Comparison of ENCODE assay signal across 8 cellular contexts in genomic region chr12:68613209-68613904, GRCh38. TPM values are rescaled to one million over a fixed set of nuclear protein-coding genes. Genes with fewer than 3 reads are reported as not detected.
DNase-seq lines count a peak whose midpoint lies in the region; ATAC-seq and TF ChIP-seq lines count a peak whose summit lies in the region.

No MANE protein-coding gene starts in this region.

- H3K4me3 ChIP-seq in adrenal gland (peak overlapping the region in 1 of 4 donors; percentile 88), muscle layer of colon (ENCODE audit: low read depth in 1 of 2, low read length in 2 of 2) (peak overlapping the region in 1 of 2 donors; percentile 91)

- no peaks in the 10 kb centered on the region for H3K36me3 ChIP-seq in adrenal gland (replicated peaks in 1 of 2)
- no peaks in the 10 kb centered on the region for H3K36me3 ChIP-seq in muscle layer of colon (ENCODE audit: insufficient read depth, low read length)

- TF ChIP-seq CTCF in adrenal gland (IDR thresholded peaks at IDR 0.05) (no peak), type B pancreatic cell (conservative IDR thresholded peaks at IDR 0.05) (no peak)

- H3K9me3 ChIP-seq in adrenal gland (replicated peaks in 1 of 3) (no peaks in the 10 kb centered on the region), muscle layer of colon (ENCODE audit: low read length) (no peaks in the 10 kb centered on the region)

- peak overlapping the region; percentile 90 for H3K27ac Mint-ChIP-seq in type B pancreatic cell

- ATAC-seq in HG02588 (IDR thresholded peaks at IDR 0.05; ENCODE audit: unreplicated experiment) = no peak

- peak overlapping the region; percentile 87 for H3K4me3 Mint-ChIP-seq in type B pancreatic cell

- H3K4me1 ChIP-seq in adrenal gland (replicated peaks in 1 of 2) (peaks cover 41 to 61% of the 10 kb centered on the region in 2 donors), muscle layer of colon (ENCODE audit: insufficient read depth, low read length) (peaks cover 46% of the 10 kb centered on the region)

- H3K36me3 Mint-ChIP-seq in type B pancreatic cell = peaks cover 20% of the 10 kb centered on the region

- no peaks in the 10 kb centered on the region for H3K27me3 Mint-ChIP-seq in type B pancreatic cell

- 70 to 85% (median 75%) methylated on average over 18 of the region's 18 CpGs for WGBS in adrenal gland, 4 donors

- H3K27ac ChIP-seq in adrenal gland = peak overlapping the region in 3 of 5 donors; percentile 93 to 99 (median 97)
- H3K27ac ChIP-seq in muscle layer of colon (ENCODE audit: low read depth, low read length) = peak overlapping the region; percentile 0

- peaks cover 46% of the 10 kb centered on the region for H3K4me1 Mint-ChIP-seq in type B pancreatic cell (ENCODE audit: unreplicated experiment)

- TF ChIP-seq POLR2A in adrenal gland (IDR thresholded peaks at IDR 0.05) = no peak

- DNase-seq in activated gamma-delta T cell treated with Interleukin-2 at 50 U/mL for 16 hours (peak; percentile 33), activated gamma-delta T cell (lab: John Stamatoyannopoulos, UW) (no peak), adrenal gland (no peak), type B pancreatic cell (ENCODE audit: extremely low spot score, unreplicated experiment) (no peak), RPMI8226 (no peak), AG08396 (ENCODE audit: low spot score) (no peak)

- no peaks in the 10 kb centered on the region for H3K27me3 ChIP-seq in adrenal gland
- no peaks in the 10 kb centered on the region for H3K27me3 ChIP-seq in muscle layer of colon (ENCODE audit: control insufficient read depth in 1 of 2, insufficient read depth in 2 of 2, low read length in 2 of 2)

- H3K9me3 Mint-ChIP-seq in type B pancreatic cell = no peaks in the 10 kb centered on the region

- H3K9ac ChIP-seq in muscle layer of colon (ENCODE audit: low read length) = no peak overlapping the region

- intact Hi-C loops in adrenal gland (cut with DNase I) = loop anchor here in 1 of 2 donors (5.0 to 10.0 kb wide), 2 partner anchors 71 to 251 kb away; partner anchors contain the start of gene NUP107

RNA-seq across cellular contexts. Expression of gene RAP1B, which starts 2.7 kb away (rescaled TPM):
- total RNA-seq in adrenal gland = 100 to 1,000 TPM; 113 to 302 (median 168) TPM
- polyA plus RNA-seq in adrenal gland = 100 to 1,000 TPM in 1 of 3 donors, 10 to 100 TPM in 2; 74.6 to 264 (median 80.3) TPM
- total RNA-seq in type B pancreatic cell (ENCODE audit: low replicate concordance) = 110 and 151 TPM in 2 replicates
